8 cellular contexts compared by ENCODE assay signal in genomic region chr11:128848815-128849455, GRCh38. TPM values are rescaled to one million over a fixed set of nuclear protein-coding genes. Genes with fewer than 3 reads are reported as not detected.
A peak's percentile ranks its signal among the peaks of the same experiment; 100 is the strongest.
DNase-seq lines count a peak whose midpoint lies in the region; ATAC-seq lines count a peak whose summit lies in the region.

No MANE protein-coding gene starts in this region.

- no peaks in the 10 kb centered on the region for H3K36me3 Mint-ChIP-seq in T-cell
- no peaks in the 10 kb centered on the region for H3K36me3 Mint-ChIP-seq in activated naive CD8-positive, alpha-beta T cell treated with anti-CD3 and anti-CD28 coated beads, Interleukin-2, amount 50 U/mL, for 24 hours (ENCODE audit: low read depth)

- DNase-seq in COLO668 (lab: John Stamatoyannopoulos, UW; ENCODE audit: unreplicated experiment) (peak; percentile 54), T-cell (peak in 31 of 34 experiments; percentile 18 to 67 (median 54)), islet precursor cell (peak; percentile 86), globus pallidus (ENCODE audit: low spot score) (no peak)
- DNase-seq in activated naive CD8-positive, alpha-beta T cell treated with anti-CD3 and anti-CD28 coated beads, Interleukin-2, amount 50 U/mL, for 24 hours, result peak; percentile 80
- DNase-seq in stimulated activated CD8-positive, alpha-beta memory T cell treated with anti-CD3 and anti-CD28 coated beads, Interleukin-2, amount 100 ng/mL, for 1 hour (ENCODE audit: low read depth in 2 of 2), result peak; percentile 34 to 50

- POLR2A ChIA-PET in T-cell (lab: Charles Lee), result interaction anchor here (0.6 kb wide), 2 partner anchors 546 to 597 kb away, joined by 3 read pairs; no protein-coding TSS in a partner anchor

- H3K27ac Mint-ChIP-seq in T-cell, result peak overlapping the region; percentile 6
- H3K27ac Mint-ChIP-seq in activated naive CD8-positive, alpha-beta T cell treated with anti-CD3 and anti-CD28 coated beads, Interleukin-2, amount 50 U/mL, for 24 hours, result no peak overlapping the region

- H3K27me3 Mint-ChIP-seq in T-cell, result no peaks in the 10 kb centered on the region
- no peaks in the 10 kb centered on the region for H3K27me3 Mint-ChIP-seq in activated naive CD8-positive, alpha-beta T cell treated with anti-CD3 and anti-CD28 coated beads, Interleukin-2, amount 50 U/mL, for 24 hours

- H3K9me3 Mint-ChIP-seq in T-cell, result no peaks in the 10 kb centered on the region
- no peaks in the 10 kb centered on the region for H3K9me3 Mint-ChIP-seq in activated naive CD8-positive, alpha-beta T cell treated with anti-CD3 and anti-CD28 coated beads, Interleukin-2, amount 50 U/mL, for 24 hours

- H3K4me1 Mint-ChIP-seq in T-cell, result peaks cover 25 to 40% (median 33%) of the 10 kb centered on the region in 3 donors
- H3K4me1 Mint-ChIP-seq in activated naive CD8-positive, alpha-beta T cell treated with anti-CD3 and anti-CD28 coated beads, Interleukin-2, amount 50 U/mL, for 24 hours, result peaks cover 16% of the 10 kb centered on the region

- CTCF ChIA-PET in T-cell (lab: Charles Lee), result interaction anchor here (0.6 to 2.1 kb wide), 10 partner anchors 8 to 715 kb away, joined by 3 to 7 read pairs (median 4); no protein-coding TSS in a partner anchor

- ATAC-seq in GM19455 (IDR thresholded peaks at IDR 0.05; ENCODE audit: unreplicated experiment), result peak; percentile 87
- peak; percentile 61 for ATAC-seq in HG03469 (IDR thresholded peaks at IDR 0.05; ENCODE audit: unreplicated experiment)
- peak; percentile 43 to 66 (median 50) for ATAC-seq in T-cell (replicated peaks in 1 of 4)
- ATAC-seq in activated naive CD8-positive, alpha-beta T cell treated with anti-CD3 and anti-CD28 coated beads, Interleukin-2, amount 50 U/mL, for 24 hours, result peak; percentile 76

- H3K4me3 Mint-ChIP-seq in T-cell, result no peak overlapping the region
- H3K4me3 Mint-ChIP-seq in activated naive CD8-positive, alpha-beta T cell treated with anti-CD3 and anti-CD28 coated beads, Interleukin-2, amount 50 U/mL, for 24 hours, result no peak overlapping the region

RNA-seq across cellular contexts. Expression of gene KCNJ1, which starts 18.2 kb away (rescaled TPM):
- total RNA-seq in T-cell, result not detected

RNA-seq across cellular contexts. Expression of gene KCNJ5, which starts 42.2 kb away (rescaled TPM):
- total RNA-seq in T-cell, result under 1 TPM in 3 of 5 donors, not detected in 2; 0.07 to 0.13 (median 0.12) TPM
